ENCODE assay signal across 3 cellular contexts in genomic region chr5:841036-841435, GRCh38. TPM values are rescaled to one million over a fixed set of nuclear protein-coding genes. Genes with fewer than 3 reads are reported as not detected.
"Had no signal": no experiment of that assay in that cellular context is flagged by ENCODE, and none has a peak within 500 bp of the region (broad histone marks: within the 10 kb centered on the region; RNA-seq: fewer than 3 reads in every experiment).

No MANE protein-coding gene starts in this region.

RNA-seq across cellular contexts. Expression of gene ZDHHC11, which starts 9.8 kb away (rescaled TPM):
- polyA plus RNA-seq: IgD-negative memory B cell had no signal

RNA-seq across cellular contexts. Expression of gene ZDHHC11B, which starts 56.5 kb away (rescaled TPM):
- total RNA-seq: MCF 10A; T-helper 1 cell treated with Interleukin-12 subunit alpha and Interleukin-12 subunit beta and Interleukin-4 antibody, amounts not matched to agents 30 ng/mL and 1 ng/mL, for 36 hours had no signal
- polyA plus RNA-seq: IgD-negative memory B cell had no signal
